11 cellular contexts compared by ENCODE assay signal in the genomic region with DNA sequence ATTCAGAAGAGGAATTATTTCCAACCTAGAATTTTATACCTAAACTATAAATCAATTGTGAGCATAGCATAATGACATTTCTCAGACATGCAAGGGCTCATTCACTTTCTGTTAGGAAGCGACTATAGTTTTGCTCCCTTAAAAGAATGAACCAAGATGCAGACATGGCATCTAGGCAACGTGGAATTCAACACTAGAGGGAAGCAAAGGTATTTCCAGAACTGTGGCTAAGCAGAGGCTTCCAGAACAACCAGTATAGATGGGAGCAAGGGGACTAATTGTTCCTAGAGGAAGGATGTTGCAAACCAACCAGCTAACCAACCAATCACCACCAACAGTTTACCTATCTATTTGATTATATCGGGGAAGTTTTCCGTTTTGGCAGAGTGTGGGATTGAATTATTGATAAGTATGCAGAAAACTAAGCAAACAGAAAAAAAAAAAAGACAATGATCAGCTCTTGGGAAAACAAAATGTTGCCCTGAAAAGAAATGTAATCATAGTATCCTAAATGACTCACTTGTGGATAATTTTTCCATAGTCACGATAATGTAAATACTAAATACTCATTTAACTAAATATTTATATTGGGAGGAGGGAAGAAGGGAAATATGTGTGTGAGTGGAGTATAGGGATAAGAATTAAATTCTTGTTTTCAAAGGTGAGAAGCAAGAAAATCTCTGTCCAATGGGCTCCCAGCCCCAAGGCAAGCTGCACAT. TPM values are rescaled to one million over a fixed set of nuclear protein-coding genes. Genes with fewer than 3 reads are reported as not detected.
DNase-seq lines count a peak whose midpoint lies in the region; ATAC-seq, FAIRE-seq and TF ChIP-seq lines count a peak whose summit lies in the region.
"Had no signal": no experiment of that assay in that cellular context is flagged by ENCODE, and none has a peak within 500 bp of the region (broad histone marks: within the 10 kb centered on the region; RNA-seq: fewer than 3 reads in every experiment).

No MANE protein-coding gene starts in this region.

- H3K36me3 ChIP-seq in astrocyte (ENCODE audit: insufficient read depth, low read length) (no peaks in the 10 kb centered on the region), kidney epithelial cell (ENCODE audit: control insufficient read depth, insufficient read depth, low read length) (no peaks in the 10 kb centered on the region)

- WGBS in A549 (ENCODE audit: missing lambda C conversion rate) = 51% methylated on average over 5 of the region's 5 CpGs

- peak; percentile 50 to 64 for TF ChIP-seq RAD21 in A549 (conservative IDR thresholded peaks at IDR 0.05 in 1 of 2, IDR thresholded peaks at IDR 0.05 in 1 of 2)

- FAIRE-seq in A549 (lab: Jason Lieb, UNC) (no peak), astrocyte (lab: Jason Lieb, UNC) (no peak)
- FAIRE-seq: GM19239 had no signal

- CTCF ChIA-PET in A549 (lab: Yijun Ruan, JAX) = interaction anchor here (0.5 to 1.6 kb wide), 7 partner anchors 25 to 1455 kb away, joined by 3 read pairs; a partner anchor contains a TSS

- H2AFZ ChIP-seq in astrocyte (ENCODE audit: low read depth, low read length) = no peak overlapping the region

- TF ChIP-seq EP300 in A549 (IDR thresholded peaks at IDR 0.05) = no peak

- POLR2A ChIA-PET in A549 (lab: Yijun Ruan, JAX) = no interaction called here

- no peaks in the 10 kb centered on the region for H3K79me2 ChIP-seq in astrocyte (ENCODE audit: insufficient read depth, low read length)

- peak; percentile 28 to 41 for DNase-seq in A549 (ENCODE audit: low read depth in 1 of 2, low spot score in 1 of 2)
- peak; percentile 36 for DNase-seq in HT1080 (ENCODE audit: low read depth)
- peak; percentile 27 for DNase-seq in astrocyte (ENCODE audit: low read depth)
- DNase-seq in kidney epithelial cell (ENCODE audit: low read depth) = no peak
- no peak for DNase-seq in activated CD4-positive, alpha-beta T cell treated with anti-CD3 and anti-CD28 coated beads, Interleukin-2, amount 10 ng/mL, durations not matched to agents 24 days and 14 days
- DNase-seq: activated naive CD8-positive, alpha-beta T cell treated with anti-CD3 and anti-CD28 coated beads, Interleukin-2, amount 50 U/mL, for 24 hours; COR-L47 had no signal

- H3K4me1 Mint-ChIP-seq in astrocyte (ENCODE audit: low read depth, unreplicated experiment) = no peaks in the 10 kb centered on the region
- peaks cover 5% of the 10 kb centered on the region for H3K4me1 Mint-ChIP-seq in activated T-helper 17 cell treated with anti-CD3 and anti-CD28 coated beads, Interleukin-2, amount 50 U/mL, for 72 hours
- peaks cover 10% of the 10 kb centered on the region for H3K4me1 Mint-ChIP-seq in activated CD4-positive, alpha-beta T cell treated with anti-CD3 and anti-CD28 coated beads, Interleukin-2, amount 10 ng/mL, durations not matched to agents 24 days and 14 days

- no peaks in the 10 kb centered on the region for H3K9me3 Mint-ChIP-seq in astrocyte (ENCODE audit: unreplicated experiment)
- H3K9me3 Mint-ChIP-seq in activated T-helper 17 cell treated with anti-CD3 and anti-CD28 coated beads, Interleukin-2, amount 50 U/mL, for 72 hours = no peaks in the 10 kb centered on the region
- H3K9me3 Mint-ChIP-seq in activated CD4-positive, alpha-beta T cell treated with anti-CD3 and anti-CD28 coated beads, Interleukin-2, amount 10 ng/mL, durations not matched to agents 24 days and 14 days = no peaks in the 10 kb centered on the region
- H3K9me3 Mint-ChIP-seq: activated naive CD8-positive, alpha-beta T cell treated with anti-CD3 and anti-CD28 coated beads, Interleukin-2, amount 50 U/mL, for 24 hours had no signal

- peaks cover 2% of the 10 kb centered on the region for H3K36me3 Mint-ChIP-seq in astrocyte (ENCODE audit: low read depth, unreplicated experiment)
- H3K36me3 Mint-ChIP-seq in activated T-helper 17 cell treated with anti-CD3 and anti-CD28 coated beads, Interleukin-2, amount 50 U/mL, for 72 hours (ENCODE audit: low read depth) = no peaks in the 10 kb centered on the region
- H3K36me3 Mint-ChIP-seq in activated CD4-positive, alpha-beta T cell treated with anti-CD3 and anti-CD28 coated beads, Interleukin-2, amount 10 ng/mL, durations not matched to agents 24 days and 14 days (ENCODE audit: low read depth) = no peaks in the 10 kb centered on the region

- peak; percentile 43 for TF ChIP-seq CTCF in A549 (IDR thresholded peaks at IDR 0.05)
- TF ChIP-seq CTCF in astrocyte (IDR thresholded peaks at IDR 0.05; ENCODE audit: insufficient read depth, low read depth, low read length) = peak; percentile 38
- TF ChIP-seq CTCF in kidney epithelial cell (IDR thresholded peaks at IDR 0.05; ENCODE audit: insufficient read depth, low read length, poor library complexity, severe bottlenecking) = peak; percentile 45

- no peak overlapping the region for H3K4me3 Mint-ChIP-seq in astrocyte (ENCODE audit: unreplicated experiment)
- H3K4me3 Mint-ChIP-seq in activated T-helper 17 cell treated with anti-CD3 and anti-CD28 coated beads, Interleukin-2, amount 50 U/mL, for 72 hours = no peak overlapping the region
- H3K4me3 Mint-ChIP-seq in activated CD4-positive, alpha-beta T cell treated with anti-CD3 and anti-CD28 coated beads, Interleukin-2, amount 10 ng/mL, durations not matched to agents 24 days and 14 days = no peak overlapping the region
- H3K4me3 Mint-ChIP-seq: activated naive CD8-positive, alpha-beta T cell treated with anti-CD3 and anti-CD28 coated beads, Interleukin-2, amount 50 U/mL, for 24 hours had no signal

- H3K9me3 ChIP-seq in A549 (no peaks in the 10 kb centered on the region), astrocyte (ENCODE audit: insufficient read depth, low read depth, low read length) (no peaks in the 10 kb centered on the region)

- H3K9ac ChIP-seq in astrocyte (ENCODE audit: low read length) = no peak overlapping the region

- ATAC-seq in A549 (peak; percentile 82 to 88), GM18519 (IDR thresholded peaks at IDR 0.05; ENCODE audit: low FRiP score, unreplicated experiment) (no peak), HG02870 (IDR thresholded peaks at IDR 0.05; ENCODE audit: unreplicated experiment) (no peak)
- ATAC-seq in activated T-helper 17 cell treated with anti-CD3 and anti-CD28 coated beads, Interleukin-2, amount 50 U/mL, for 72 hours (replicated peaks) = no peak
- ATAC-seq: activated naive CD8-positive, alpha-beta T cell treated with anti-CD3 and anti-CD28 coated beads, Interleukin-2, amount 50 U/mL, for 24 hours had no signal

- H3K27ac ChIP-seq in A549 = no peak overlapping the region
- no peak overlapping the region for H3K27ac ChIP-seq in astrocyte (ENCODE audit: low read depth, low read length)

- no peaks in the 10 kb centered on the region for H3K27me3 ChIP-seq in astrocyte (ENCODE audit: insufficient read depth, low read length)
- no peaks in the 10 kb centered on the region for H3K27me3 ChIP-seq in kidney epithelial cell (ENCODE audit: control insufficient read depth, insufficient read depth, low read length)

- no peaks in the 10 kb centered on the region for H3K4me1 ChIP-seq in A549
- no peaks in the 10 kb centered on the region for H3K4me1 ChIP-seq in astrocyte (ENCODE audit: insufficient read depth, low read length)

- H3K4me2 ChIP-seq in A549 (no peak overlapping the region), astrocyte (ENCODE audit: low read length) (no peak overlapping the region)

- no peak overlapping the region for H3K27ac Mint-ChIP-seq in astrocyte (ENCODE audit: unreplicated experiment)
- no peak overlapping the region for H3K27ac Mint-ChIP-seq in activated T-helper 17 cell treated with anti-CD3 and anti-CD28 coated beads, Interleukin-2, amount 50 U/mL, for 72 hours
- no peak overlapping the region for H3K27ac Mint-ChIP-seq in activated CD4-positive, alpha-beta T cell treated with anti-CD3 and anti-CD28 coated beads, Interleukin-2, amount 10 ng/mL, durations not matched to agents 24 days and 14 days
- H3K27ac Mint-ChIP-seq: activated naive CD8-positive, alpha-beta T cell treated with anti-CD3 and anti-CD28 coated beads, Interleukin-2, amount 50 U/mL, for 24 hours had no signal

- H3K27me3 Mint-ChIP-seq in astrocyte (ENCODE audit: low read depth, unreplicated experiment) = no peaks in the 10 kb centered on the region
- no peaks in the 10 kb centered on the region for H3K27me3 Mint-ChIP-seq in activated T-helper 17 cell treated with anti-CD3 and anti-CD28 coated beads, Interleukin-2, amount 50 U/mL, for 72 hours
- no peaks in the 10 kb centered on the region for H3K27me3 Mint-ChIP-seq in activated CD4-positive, alpha-beta T cell treated with anti-CD3 and anti-CD28 coated beads, Interleukin-2, amount 10 ng/mL, durations not matched to agents 24 days and 14 days
- H3K27me3 Mint-ChIP-seq: activated naive CD8-positive, alpha-beta T cell treated with anti-CD3 and anti-CD28 coated beads, Interleukin-2, amount 50 U/mL, for 24 hours had no signal

- TF ChIP-seq POLR2A in A549 (IDR thresholded peaks at IDR 0.05; ENCODE audit: low read length) = no peak

- H3K4me3 ChIP-seq in A549 (no peak overlapping the region), astrocyte (ENCODE audit: insufficient read depth, low read depth, low read length) (no peak overlapping the region), kidney epithelial cell (ENCODE audit: low read depth, low read length) (no peak overlapping the region)

- intact Hi-C loops in activated CD4-positive, alpha-beta T cell treated with anti-CD3 and anti-CD28 coated beads, Interleukin-2, amount 10 ng/mL, durations not matched to agents 24 days and 14 days (cut with micrococcal nuclease) = no loop called here

- no peaks in the 10 kb centered on the region for H4K20me1 ChIP-seq in astrocyte (ENCODE audit: insufficient read depth, low read length)

RNA-seq across cellular contexts. Expression of a gene that starts 21.1 kb away (rescaled TPM):
- polyA plus RNA-seq in A549 (2011; rRNA removed) (not detected in 2 replicates), A549 (2017; fragmentation: RNase III; extraction: RNeasy Plus Mini Kit Qiagen cat#74134 plus additional on column Dnase treatment) (not detected in 3 replicates)
- polyA plus RNA-seq in A549 (2012; cell fraction: cytosol; rRNA removed) = not detected in 2 replicates
- not detected in 2 replicates for polyA plus RNA-seq in A549 (2012; cell fraction: nucleus; rRNA removed)
- not detected in 2 replicates for polyA minus RNA-seq in A549 (2011; rRNA and poly(A)+ RNA removed)
- total RNA-seq in HT1080 (2014; rRNA removed; shearing (Covaris generic)) = not detected in 2 replicates
- polyA plus RNA-seq in HT1080 (2015; cell fraction: cytosol; rRNA removed) = 0.10 TPM in 1 of 2 replicates, not detected in the other
- polyA plus RNA-seq in HT1080 (2015; cell fraction: nucleus; rRNA removed) = not detected in 2 replicates
- total RNA-seq in astrocyte (not detected in 2 replicates), kidney epithelial cell (0.14 TPM in 1 of 2 replicates, not detected in the other)
- total RNA-seq in activated T-helper 17 cell treated with anti-CD3 and anti-CD28 coated beads, Interleukin-2, amount 50 U/mL, for 72 hours = 1 to 10 TPM in 1 of 2 donors, under 1 TPM in 1; 0.89 to 1.0 TPM
- total RNA-seq in activated CD4-positive, alpha-beta T cell treated with anti-CD3 and anti-CD28 coated beads, Interleukin-2, amount 10 ng/mL, durations not matched to agents 24 days and 14 days = 0.65 and 0.76 TPM in 2 replicates

RNA-seq across cellular contexts. Expression of a gene that starts 41.9 kb away (rescaled TPM):
- polyA plus RNA-seq in A549 (2011; rRNA removed) (94.4 and 95.0 TPM in 2 replicates), A549 (2017; fragmentation: RNase III; extraction: RNeasy Plus Mini Kit Qiagen cat#74134 plus additional on column Dnase treatment) (51.8 to 56.7 TPM (median 53.1 TPM) in 3 replicates)
- 104 and 121 TPM in 2 replicates for polyA plus RNA-seq in A549 (2012; cell fraction: cytosol; rRNA removed)
- polyA plus RNA-seq in A549 (2012; cell fraction: nucleus; rRNA removed) = 57.5 and 70.9 TPM in 2 replicates
- polyA minus RNA-seq in A549 (2011; rRNA and poly(A)+ RNA removed) = 22.4 and 24.4 TPM in 2 replicates
- total RNA-seq in HT1080 (2014; rRNA removed; shearing (Covaris generic)) = 147 and 152 TPM in 2 replicates
- polyA plus RNA-seq in HT1080 (2015; cell fraction: cytosol; rRNA removed) = 125 and 130 TPM in 2 replicates
- polyA plus RNA-seq in HT1080 (2015; cell fraction: nucleus; rRNA removed) = 48.7 and 49.2 TPM in 2 replicates
- total RNA-seq in astrocyte (57.6 and 62.1 TPM in 2 replicates), kidney epithelial cell (51.7 and 67.2 TPM in 2 replicates)
- 10 to 100 TPM; 24.0 to 53.5 TPM for total RNA-seq in activated T-helper 17 cell treated with anti-CD3 and anti-CD28 coated beads, Interleukin-2, amount 50 U/mL, for 72 hours
- 49.0 and 52.3 TPM in 2 replicates for total RNA-seq in activated CD4-positive, alpha-beta T cell treated with anti-CD3 and anti-CD28 coated beads, Interleukin-2, amount 10 ng/mL, durations not matched to agents 24 days and 14 days

Comparison
In these comparisons a context has a peak if more than half of its experiments do, and no peak if none do; other contexts are left out.
1. ATAC-seq: peak in A549 (2 of 2); none in activated T-helper 17 cell treated with anti-CD3 and anti-CD28 coated beads, Interleukin-2, amount 50 U/mL, for 72 hours (single experiment), GM18519 (single experiment) and HG02870 (single experiment).
2. DNase-seq: peak in A549 (2 of 2), HT1080 (single experiment) and astrocyte (single experiment); none in kidney epithelial cell (single experiment) and activated CD4-positive, alpha-beta T cell treated with anti-CD3 and anti-CD28 coated beads, Interleukin-2, amount 10 ng/mL, durations not matched to agents 24 days and 14 days (single experiment).
3. Peak in every context shown above with its lines, with median percentiles within 50 percentile points of each other: CTCF ChIP-seq.